ENCODE assay signal across 10 cellular contexts in the genomic region with DNA sequence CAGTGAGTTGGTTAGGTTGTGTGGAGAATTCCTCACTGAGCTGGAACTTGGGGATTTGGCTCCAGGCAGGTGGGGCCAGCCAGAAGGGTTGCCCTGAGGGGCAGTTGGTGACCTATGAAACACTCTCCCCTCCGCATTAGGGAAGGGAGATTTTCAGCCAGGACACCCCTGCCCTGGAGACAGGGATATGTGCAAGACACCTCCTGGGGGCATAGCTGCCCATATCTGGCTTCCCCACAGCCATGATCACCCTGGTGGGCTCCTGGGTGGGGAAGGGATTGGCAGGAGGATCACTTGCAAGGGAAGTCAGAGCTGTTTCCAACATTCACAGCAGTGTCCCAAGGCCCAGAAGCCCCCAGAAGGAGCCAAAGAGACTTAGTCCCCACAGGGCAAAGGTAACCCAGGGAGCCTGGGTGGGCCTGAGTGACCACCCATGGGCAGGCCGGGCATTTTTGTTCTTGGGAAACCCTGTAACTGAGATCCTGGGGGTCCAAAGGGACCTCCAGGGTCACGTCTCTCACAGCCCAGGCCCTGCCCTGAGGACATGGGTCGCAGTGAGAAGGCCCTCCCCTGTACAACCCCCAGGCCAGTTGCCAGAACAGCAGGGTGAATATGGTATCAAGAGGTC.
"Had no signal": no experiment of that assay in that cellular context is flagged by ENCODE, and none has a peak within 500 bp of the region (broad histone marks: within the 10 kb centered on the region; RNA-seq: fewer than 3 reads in every experiment).

No MANE protein-coding gene starts in this region.

- H3K4me3 Mint-ChIP-seq: activated CD4-positive, alpha-beta T cell treated with anti-CD3 and anti-CD28 coated beads, Interleukin-2, amount 10 ng/mL, durations not matched to agents 24 days and 14 days; neural progenitor cell; T-cell had no signal

- DNase-seq: activated CD4-positive, alpha-beta T cell treated with anti-CD3 and anti-CD28 coated beads, Interleukin-2, amount 10 ng/mL, durations not matched to agents 24 days and 14 days; caudate nucleus; cortex of kidney; effector memory CD4-positive, alpha-beta T cell; kidney glomerular epithelial cell; trophoblast cell had no signal

- H3K9me3 Mint-ChIP-seq: activated CD4-positive, alpha-beta T cell treated with anti-CD3 and anti-CD28 coated beads, Interleukin-2, amount 10 ng/mL, durations not matched to agents 24 days and 14 days; T-cell had no signal

- H3K36me3 Mint-ChIP-seq: neural progenitor cell, T-cell had no signal

- H3K4me1 Mint-ChIP-seq: T-cell had no signal

- ATAC-seq: gastroesophageal sphincter, pancreas, T-cell had no signal

- H3K27ac Mint-ChIP-seq: activated CD4-positive, alpha-beta T cell treated with anti-CD3 and anti-CD28 coated beads, Interleukin-2, amount 10 ng/mL, durations not matched to agents 24 days and 14 days; neural progenitor cell; T-cell had no signal
